ENCODE assay signal across 23 cellular contexts in the genomic region with DNA sequence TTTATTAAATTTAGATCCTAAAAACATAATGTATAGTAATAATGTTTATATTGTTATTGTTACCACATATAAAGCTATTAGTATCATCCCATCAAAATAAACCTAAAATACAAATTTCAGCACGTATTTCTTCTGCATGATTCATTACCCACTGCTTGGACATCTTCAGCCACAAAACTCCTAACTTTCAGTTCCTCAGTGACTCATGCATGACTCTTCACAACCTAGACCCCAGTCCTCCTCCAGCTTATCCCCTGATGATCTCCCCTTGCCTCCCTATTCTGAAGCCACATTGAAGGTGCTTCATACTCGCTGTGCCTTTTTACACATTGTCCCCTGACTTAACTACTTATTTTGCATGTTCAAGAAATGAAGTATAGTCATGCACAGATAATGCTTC. TPM values are rescaled to one million over a fixed set of nuclear protein-coding genes. Genes with fewer than 3 reads are reported as not detected.
DNase-seq lines count a peak whose midpoint lies in the region; FAIRE-seq and TF ChIP-seq lines count a peak whose summit lies in the region.
"Had no signal": no experiment of that assay in that cellular context is flagged by ENCODE, and none has a peak within 500 bp of the region (broad histone marks: within the 10 kb centered on the region; RNA-seq: fewer than 3 reads in every experiment).

No MANE protein-coding gene starts in this region.

- no peaks in the 10 kb centered on the region for H3K9me3 ChIP-seq in endothelial cell of umbilical vein (replicated peaks; ENCODE audit: control insufficient read depth, insufficient read depth, low read length)
- H3K9me3 ChIP-seq: colonic mucosa, SJCRH30, testis had no signal

- H4K20me1 ChIP-seq in endothelial cell of umbilical vein (replicated peaks; ENCODE audit: control insufficient read depth, extremely low read depth, insufficient read depth, low read length): no peaks in the 10 kb centered on the region

- H3K9ac ChIP-seq in endothelial cell of umbilical vein (replicated peaks; ENCODE audit: extremely low read depth, insufficient read depth, low read length): no peak overlapping the region

- in situ Hi-C loops in KBM-7 (cut with MboI; ENCODE audit: low pct_unique_long_range_greater_than_20kb, low sequenced_read_pairs): no loop called here

- no peak overlapping the region for H3K4me3 ChIP-seq in endothelial cell of umbilical vein (replicated peaks in 1 of 3; ENCODE audit: insufficient read depth in 1 of 3, low read depth in 1 of 3, low read length in 3 of 3)
- H3K4me3 ChIP-seq: colonic mucosa, SJCRH30, testis had no signal

- no peak overlapping the region for H3K27ac ChIP-seq in endothelial cell of umbilical vein (ENCODE audit: insufficient read depth, low read depth, low read length)
- H3K27ac ChIP-seq: colonic mucosa, HL-60, SJCRH30, testis had no signal

- FAIRE-seq in endothelial cell of umbilical vein (lab: Jason Lieb, UNC): no peak

- POLR2A ChIA-PET in endothelial cell of umbilical vein (lab: Charles Lee): no interaction called here

- H3K4me1 ChIP-seq in endothelial cell of umbilical vein (ENCODE audit: control insufficient read depth, extremely low read depth, insufficient read depth, low read length): no peaks in the 10 kb centered on the region
- H3K4me1 ChIP-seq: colonic mucosa, SJCRH30, testis had no signal

- no peaks in the 10 kb centered on the region for H3K36me3 ChIP-seq in endothelial cell of umbilical vein (ENCODE audit: control insufficient read depth in 2 of 2, extremely low read depth in 1 of 2, insufficient read depth in 2 of 2, low read length in 2 of 2)
- H3K36me3 ChIP-seq: colonic mucosa, SJCRH30 had no signal

- DNase-seq in SKM-1 treated with dmso at 0.1 percent for 144 hours (lab: John Stamatoyannopoulos, UW; ENCODE audit: unreplicated experiment) (peak; percentile 8), SKM-1 (lab: John Stamatoyannopoulos, UW; ENCODE audit: unreplicated experiment) (no peak), OCI-M1 (lab: John Stamatoyannopoulos, UW) (peak; percentile 55), endothelial cell of umbilical vein (ENCODE audit: low read depth, low spot score) (no peak), stromal cell of bone marrow (ENCODE audit: low read depth) (peak; percentile 9), KBM-7 (no peak)
- DNase-seq in stimulated activated naive CD4-positive, alpha-beta T cell (lab: John Stamatoyannopoulos, UW): no peak
- no peak for DNase-seq in activated CD4-positive, CD25-positive, alpha-beta regulatory T cell treated with anti-CD3 and anti-CD28 coated beads, Interleukin-2, amount 50 U/mL, for 72 hours
- DNase-seq: 8988T; activated CD4-positive, alpha-beta T cell treated with anti-CD3 and anti-CD28 coated beads, Interleukin-2, amount 50 U/mL, for 48 hours; amniotic stem cell; CD4-positive, alpha-beta T cell; colonic mucosa; DND-41; hypothalamus; naive B cell; NCI-H2081; SJCRH30; testis had no signal

- dilution Hi-C loops in endothelial cell of umbilical vein (cut with MboI; ENCODE audit: extremely low pct_ligation_motif_present, low sequenced_read_pairs): no loop called here

- intact Hi-C loops in endothelial cell of umbilical vein (cut with micrococcal nuclease): no loop called here

- CTCF ChIA-PET in endothelial cell of umbilical vein (lab: Charles Lee): no interaction called here

- peaks cover 0 to 2% of the 10 kb centered on the region in 2 experiments for H3K27me3 ChIP-seq in endothelial cell of umbilical vein (ENCODE audit: control insufficient read depth in 2 of 2, insufficient read depth in 2 of 2, low read length in 2 of 2)
- H3K27me3 ChIP-seq: colonic mucosa, testis had no signal

- H3K79me2 ChIP-seq in endothelial cell of umbilical vein (ENCODE audit: control insufficient read depth, insufficient read depth, low read length): no peaks in the 10 kb centered on the region

- no peak for TF ChIP-seq CTCF in endothelial cell of umbilical vein (IDR thresholded peaks at IDR 0.05; ENCODE audit: extremely low read depth in 1 of 2, insufficient read depth in 1 of 2, low read depth in 1 of 2, low read length in 2 of 2)

- no peak overlapping the region for H3K4me2 ChIP-seq in endothelial cell of umbilical vein (ENCODE audit: insufficient read depth, low read length)

- H2AFZ ChIP-seq in endothelial cell of umbilical vein (ENCODE audit: low read depth, low read length): no peak overlapping the region

- TF ChIP-seq POLR2A in endothelial cell of umbilical vein (IDR thresholded peaks at IDR 0.05; ENCODE audit: low read depth, low read length): no peak

- BruUV-seq in endothelial cell of umbilical vein (replicated peaks; lab: Mats Ljungman, UMichigan): no TSS peak

- no peaks in the 10 kb centered on the region for H3K9me1 ChIP-seq in endothelial cell of umbilical vein (replicated peaks; ENCODE audit: control insufficient read depth, extremely low read depth, insufficient read depth, low read length)

TF ChIP-seq in endothelial cell of umbilical vein, 7 proteins besides CTCF, POLR2A, EP300 and RAD21:
- TF ChIP-seq JUN (IDR thresholded peaks at IDR 0.05; ENCODE audit: borderline replicate concordance, insufficient read depth, insufficient read length, low read depth): peak; percentile 6
- TF ChIP-seq FOS (IDR thresholded peaks at IDR 0.05; ENCODE audit: borderline replicate concordance, insufficient read depth, low read length): no peak

RNA-seq across cellular contexts. Expression of gene GPRC6A, which starts 11.2 kb away (rescaled TPM):
- not detected in 2 replicates for total RNA-seq in endothelial cell of umbilical vein
- not detected in 2 replicates for polyA plus RNA-seq in endothelial cell of umbilical vein
- not detected in 2 replicates for polyA plus RNA-seq in endothelial cell of umbilical vein (2011; cell fraction: cytosol; rRNA removed)
- not detected in 2 replicates for polyA plus RNA-seq in endothelial cell of umbilical vein (2011; cell fraction: nucleus; rRNA removed)
- polyA plus RNA-seq in endothelial cell of umbilical vein (2012): not detected in 2 replicates
- not detected in 2 replicates for polyA minus RNA-seq in endothelial cell of umbilical vein
- not detected for polyA minus RNA-seq in endothelial cell of umbilical vein (2011; cell fraction: cytosol; rRNA and poly(A)+ RNA removed)
- polyA minus RNA-seq in endothelial cell of umbilical vein (2011; cell fraction: nucleus; rRNA and poly(A)+ RNA removed): not detected in 2 replicates
- total RNA-seq: CD4-positive, alpha-beta T cell; epithelial cell of proximal tubule; liver; pulmonary artery endothelial cell; SJCRH30 had no signal
- polyA plus RNA-seq: liver had no signal

RNA-seq across cellular contexts. Expression of gene RFX6, which starts 37.0 kb away (rescaled TPM):
- not detected in 2 replicates for total RNA-seq in endothelial cell of umbilical vein
- not detected in 2 replicates for polyA plus RNA-seq in endothelial cell of umbilical vein
- not detected in 2 replicates for polyA plus RNA-seq in endothelial cell of umbilical vein (2011; cell fraction: cytosol; rRNA removed)
- polyA plus RNA-seq in endothelial cell of umbilical vein (2011; cell fraction: nucleus; rRNA removed): not detected in 2 replicates
- not detected in 2 replicates for polyA plus RNA-seq in endothelial cell of umbilical vein (2012)
- polyA minus RNA-seq in endothelial cell of umbilical vein: not detected in 2 replicates
- polyA minus RNA-seq in endothelial cell of umbilical vein (2011; cell fraction: cytosol; rRNA and poly(A)+ RNA removed): not detected
- polyA minus RNA-seq in endothelial cell of umbilical vein (2011; cell fraction: nucleus; rRNA and poly(A)+ RNA removed): not detected in 2 replicates
- total RNA-seq: CD4-positive, alpha-beta T cell; epithelial cell of proximal tubule; liver; pulmonary artery endothelial cell; SJCRH30 had no signal
- polyA plus RNA-seq: liver had no signal

Comparison
In these comparisons a context has a peak if more than half of its experiments do, and no peak if none do; other contexts are left out.
1. DNase-seq: peak in SKM-1 treated with dmso at 0.1 percent for 144 hours (single experiment), OCI-M1 (single experiment) and stromal cell of bone marrow (single experiment); none in SKM-1 (single experiment), endothelial cell of umbilical vein (single experiment), stimulated activated naive CD4-positive, alpha-beta T cell (0 of 6), activated CD4-positive, CD25-positive, alpha-beta regulatory T cell treated with anti-CD3 and anti-CD28 coated beads, Interleukin-2, amount 50 U/mL, for 72 hours (single experiment) and KBM-7 (single experiment).